5 cellular contexts compared by ENCODE assay signal in genomic region chr22:18496227-18496626, GRCh38. TPM values are rescaled to one million over a fixed set of nuclear protein-coding genes. Genes with fewer than 3 reads are reported as not detected.
"Had no signal": no experiment of that assay in that cellular context is flagged by ENCODE, and none has a peak within 500 bp of the region (broad histone marks: within the 10 kb centered on the region; RNA-seq: fewer than 3 reads in every experiment).

No MANE protein-coding gene starts in this region.

RNA-seq across cellular contexts. Expression of gene GGTLC3, which starts 21.7 kb away (rescaled TPM):
- total RNA-seq: HT-29, HT1080, IMR-90, K562 had no signal
- polyA plus RNA-seq: IgD-negative memory B cell, IMR-90, K562 had no signal

RNA-seq across cellular contexts. Expression of gene TMEM191B, which starts 31.4 kb away (rescaled TPM):
- total RNA-seq: IMR-90 had no signal
- polyA plus RNA-seq: IgD-negative memory B cell had no signal
